ENCODE assay signal across 1 cellular context in the genomic region with DNA sequence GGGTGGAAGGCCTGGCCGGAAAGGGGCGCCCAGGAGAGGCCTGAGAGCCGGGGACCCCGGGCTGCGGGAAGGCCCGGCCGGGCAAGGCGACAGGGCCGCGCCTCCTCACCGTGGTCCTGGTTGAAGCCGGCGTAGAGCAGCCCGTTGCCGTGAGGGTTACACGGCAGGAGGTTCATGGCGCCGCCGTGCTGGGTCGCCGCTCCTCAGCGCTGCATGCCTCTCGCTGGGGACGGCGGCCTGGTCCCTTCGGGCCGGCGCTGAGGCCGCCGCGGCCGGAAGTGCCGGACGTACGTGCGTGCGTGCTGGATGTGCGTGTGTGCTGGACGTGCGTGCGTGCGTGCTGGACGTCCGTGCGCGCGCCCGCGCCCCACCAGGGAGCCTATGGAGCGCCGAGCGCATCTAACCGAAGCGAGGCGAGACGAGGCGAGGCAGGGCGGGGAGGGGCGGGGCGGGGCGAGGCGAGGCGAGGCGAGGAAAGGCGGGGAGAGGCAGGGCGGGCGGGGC.
A peak's percentile ranks its signal among the peaks of the same experiment; 100 is the strongest.
TF ChIP-seq lines count a peak whose summit lies in the region.

Gene WDR45B, minus strand, starts transcription at position 280 of the 504 bp plus-strand sequence. Its CDS starts 104 bp downstream, at position 176.

TF ChIP-seq in HepG2, 621 proteins besides CTCF, POLR2A, EP300 and RAD21 (continued from another document and continues in another):
- TF ChIP-seq ZSCAN5A (CRISPR knock-in tag; IDR thresholded peaks at IDR 0.05; ENCODE audit: borderline replicate concordance) (peak; percentile 70; the same call in 1 of the 2 replicates), SP140L (CRISPR knock-in tag; IDR thresholded peaks at IDR 0.05; ENCODE audit: borderline replicate concordance) (no peak), ZFP90 (CRISPR knock-in tag; IDR thresholded peaks at IDR 0.05; ENCODE audit: borderline replicate concordance) (no peak), ZSCAN9 (CRISPR knock-in tag; IDR thresholded peaks at IDR 0.05; ENCODE audit: borderline replicate concordance) (peak; percentile 30; the same call in 1 of the 2 replicates), MLX (CRISPR knock-in tag; IDR thresholded peaks at IDR 0.05) (peak; percentile 48; the same call in 1 of the 2 replicates), ZNF83 (CRISPR knock-in tag; IDR thresholded peaks at IDR 0.05; ENCODE audit: borderline replicate concordance) (no peak), FIP1L1 (IDR thresholded peaks at IDR 0.05; ENCODE audit: borderline replicate concordance, insufficient read depth, low read depth, low read length) (no peak), ERF (CRISPR knock-in tag; IDR thresholded peaks at IDR 0.05) (peak; percentile 80), ZNF446 (CRISPR knock-in tag; IDR thresholded peaks at IDR 0.05) (peak; percentile 93), ZNF460 (CRISPR knock-in tag; IDR thresholded peaks at IDR 0.05; ENCODE audit: borderline replicate concordance) (no peak), ZNF510 (CRISPR knock-in tag; IDR thresholded peaks at IDR 0.05; ENCODE audit: low read depth) (no peak), ZNF407 (CRISPR knock-in tag; IDR thresholded peaks at IDR 0.05; ENCODE audit: not compliant biosample characterization) (peak; percentile 61), AFF4 (CRISPR knock-in tag; IDR thresholded peaks at IDR 0.05) (0 out of 2 replicates have a peak, but pooled peaks have one; percentile 54), JARID2 (CRISPR knock-in tag; IDR thresholded peaks at IDR 0.05; ENCODE audit: insufficient replicate concordance) (no peak), ZNF557 (CRISPR knock-in tag; IDR thresholded peaks at IDR 0.05) (no peak), CREB3 (CRISPR knock-in tag; IDR thresholded peaks at IDR 0.05) (no peak), YEATS4 (CRISPR knock-in tag; IDR thresholded peaks at IDR 0.05; ENCODE audit: borderline replicate concordance) (peak; percentile 90), ATM (IDR thresholded peaks at IDR 0.05; ENCODE audit: borderline replicate concordance) (no peak), SKI (IDR thresholded peaks at IDR 0.05; ENCODE audit: partially characterized antibody) (peak; percentile 62), ZNF251 (CRISPR knock-in tag; IDR thresholded peaks at IDR 0.05) (no peak), IRF2 (CRISPR knock-in tag; IDR thresholded peaks at IDR 0.05) (peak; percentile 57; the same call in 1 of the 2 replicates), ZNF629 (CRISPR knock-in tag; conservative IDR thresholded peaks at IDR 0.05) (0 out of 2 replicates have a peak, but pooled peaks have one; percentile 12), ZNF562 (CRISPR knock-in tag; IDR thresholded peaks at IDR 0.05; ENCODE audit: borderline replicate concordance) (no peak), ZC3H4 (CRISPR knock-in tag; IDR thresholded peaks at IDR 0.05; ENCODE audit: borderline replicate concordance) (0 out of 2 replicates have a peak, but pooled peaks have one; percentile 39)
- TF ChIP-seq, protein P1, sequence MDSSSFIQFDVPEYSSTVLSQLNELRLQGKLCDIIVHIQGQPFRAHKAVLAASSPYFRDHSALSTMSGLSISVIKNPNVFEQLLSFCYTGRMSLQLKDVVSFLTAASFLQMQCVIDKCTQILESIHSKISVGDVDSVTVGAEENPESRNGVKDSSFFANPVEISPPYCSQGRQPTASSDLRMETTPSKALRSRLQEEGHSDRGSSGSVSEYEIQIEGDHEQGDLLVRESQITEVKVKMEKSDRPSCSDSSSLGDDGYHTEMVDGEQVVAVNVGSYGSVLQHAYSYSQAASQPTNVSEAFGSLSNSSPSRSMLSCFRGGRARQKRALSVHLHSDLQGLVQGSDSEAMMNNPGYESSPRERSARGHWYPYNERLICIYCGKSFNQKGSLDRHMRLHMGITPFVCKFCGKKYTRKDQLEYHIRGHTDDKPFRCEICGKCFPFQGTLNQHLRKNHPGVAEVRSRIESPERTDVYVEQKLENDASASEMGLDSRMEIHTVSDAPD (CRISPR knock-in tag; IDR thresholded peaks at IDR 0.05), result no peak
- TF ChIP-seq, protein P2, sequence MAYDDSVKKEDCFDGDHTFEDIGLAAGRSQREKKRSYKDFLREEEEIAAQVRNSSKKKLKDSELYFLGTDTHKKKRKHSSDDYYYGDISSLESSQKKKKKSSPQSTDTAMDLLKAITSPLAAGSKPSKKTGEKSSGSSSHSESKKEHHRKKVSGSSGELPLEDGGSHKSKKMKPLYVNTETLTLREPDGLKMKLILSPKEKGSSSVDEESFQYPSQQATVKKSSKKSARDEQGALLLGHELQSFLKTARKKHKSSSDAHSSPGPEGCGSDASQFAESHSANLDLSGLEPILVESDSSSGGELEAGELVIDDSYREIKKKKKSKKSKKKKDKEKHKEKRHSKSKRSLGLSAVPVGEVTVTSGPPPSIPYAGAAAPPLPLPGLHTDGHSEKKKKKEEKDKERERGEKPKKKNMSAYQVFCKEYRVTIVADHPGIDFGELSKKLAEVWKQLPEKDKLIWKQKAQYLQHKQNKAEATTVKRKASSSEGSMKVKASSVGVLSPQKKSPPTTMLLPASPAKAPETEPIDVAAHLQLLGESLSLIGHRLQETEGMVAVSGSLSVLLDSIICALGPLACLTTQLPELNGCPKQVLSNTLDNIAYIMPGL (CRISPR knock-in tag; IDR thresholded peaks at IDR 0.05; ENCODE audit: borderline replicate concordance in 1 of 2, low read depth in 1 of 2), result peak; percentile 92 to 95
- TF ChIP-seq, protein P3, sequence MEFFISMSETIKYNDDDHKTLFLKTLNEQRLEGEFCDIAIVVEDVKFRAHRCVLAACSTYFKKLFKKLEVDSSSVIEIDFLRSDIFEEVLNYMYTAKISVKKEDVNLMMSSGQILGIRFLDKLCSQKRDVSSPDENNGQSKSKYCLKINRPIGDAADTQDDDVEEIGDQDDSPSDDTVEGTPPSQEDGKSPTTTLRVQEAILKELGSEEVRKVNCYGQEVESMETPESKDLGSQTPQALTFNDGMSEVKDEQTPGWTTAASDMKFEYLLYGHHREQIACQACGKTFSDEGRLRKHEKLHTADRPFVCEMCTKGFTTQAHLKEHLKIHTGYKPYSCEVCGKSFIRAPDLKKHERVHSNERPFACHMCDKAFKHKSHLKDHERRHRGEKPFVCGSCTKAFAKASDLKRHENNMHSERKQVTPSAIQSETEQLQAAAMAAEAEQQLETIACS (CRISPR knock-in tag; IDR thresholded peaks at IDR 0.05), result peak; percentile 98
- TF ChIP-seq, protein P4, sequence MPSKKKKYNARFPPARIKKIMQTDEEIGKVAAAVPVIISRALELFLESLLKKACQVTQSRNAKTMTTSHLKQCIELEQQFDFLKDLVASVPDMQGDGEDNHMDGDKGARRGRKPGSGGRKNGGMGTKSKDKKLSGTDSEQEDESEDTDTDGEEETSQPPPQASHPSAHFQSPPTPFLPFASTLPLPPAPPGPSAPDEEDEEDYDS (CRISPR knock-in tag; IDR thresholded peaks at IDR 0.05), result peak; percentile 66; the same call in 1 of the 2 replicates
- TF ChIP-seq, protein P5, sequence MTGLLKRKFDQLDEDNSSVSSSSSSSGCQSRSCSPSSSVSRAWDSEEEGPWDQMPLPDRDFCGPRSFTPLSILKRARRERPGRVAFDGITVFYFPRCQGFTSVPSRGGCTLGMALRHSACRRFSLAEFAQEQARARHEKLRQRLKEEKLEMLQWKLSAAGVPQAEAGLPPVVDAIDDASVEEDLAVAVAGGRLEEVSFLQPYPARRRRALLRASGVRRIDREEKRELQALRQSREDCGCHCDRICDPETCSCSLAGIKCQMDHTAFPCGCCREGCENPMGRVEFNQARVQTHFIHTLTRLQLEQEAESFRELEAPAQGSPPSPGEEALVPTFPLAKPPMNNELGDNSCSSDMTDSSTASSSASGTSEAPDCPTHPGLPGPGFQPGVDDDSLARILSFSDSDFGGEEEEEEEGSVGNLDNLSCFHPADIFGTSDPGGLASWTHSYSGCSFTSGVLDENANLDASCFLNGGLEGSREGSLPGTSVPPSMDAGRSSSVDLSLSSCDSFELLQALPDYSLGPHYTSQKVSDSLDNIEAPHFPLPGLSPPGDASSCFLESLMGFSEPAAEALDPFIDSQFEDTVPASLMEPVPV (CRISPR knock-in tag; IDR thresholded peaks at IDR 0.05), result peak; percentile 88
